ENCODE assay signal across 33 cellular contexts in genomic region chr1:222716393-222716792, GRCh38. TPM values are rescaled to one million over a fixed set of nuclear protein-coding genes. Genes with fewer than 3 reads are reported as not detected.
"Had no signal": no experiment of that assay in that cellular context is flagged by ENCODE, and none has a peak within 500 bp of the region (broad histone marks: within the 10 kb centered on the region; RNA-seq: fewer than 3 reads in every experiment).

No MANE protein-coding gene starts in this region.

- H3K4me1 ChIP-seq: parathyroid adenoma had no signal

- ATAC-seq: activated CD4-positive, CD25-positive, alpha-beta regulatory T cell treated with anti-CD3 and anti-CD28 coated beads, Interleukin-2, amount 50 U/mL, for 24 hours; gastrocnemius medialis; left ventricle myocardium superior; right cardiac atrium; upper lobe of right lung had no signal

- H3K27ac Mint-ChIP-seq: activated CD4-positive, alpha-beta memory T cell treated with anti-CD3 and anti-CD28 coated beads, Interleukin-2, amount 10 ng/mL, durations not matched to agents 7 days and 5 days; activated CD4-positive, alpha-beta T cell treated with anti-CD3 and anti-CD28 coated beads, Interleukin-2, amount 10 ng/mL, durations not matched to agents 24 days and 14 days; activated naive CD8-positive, alpha-beta T cell treated with anti-CD3 and anti-CD28 coated beads, Interleukin-2, amount 10 ng/mL, durations not matched to agents 7 days and 5 days; activated T-cell treated with anti-CD3 and anti-CD28 coated beads, Interleukin-2, amount 50 U/mL, for 24 hours; activated T-helper 2 cell treated with anti-CD3 and anti-CD28 coated beads, Interferon-gamma antibody, Interleukin-2, Interleukin-4, amounts not matched to agents 10 μg/mL and 5 μg/mL and 100 μg/mL, durations not matched to agents 14 hours and 24 hours and 36 hours; brain; stimulated activated naive CD8-positive, alpha-beta T cell treated with anti-CD3 and anti-CD28 coated beads, Interleukin-15, Interleukin-2, amounts not matched to agents 100 ng/mL and 50 ng/mL, for 24 hours had no signal

- H3K27ac ChIP-seq: ascending aorta, cardiac muscle cell, coronary artery, dorsolateral prefrontal cortex, gastrocnemius medialis, parathyroid adenoma, thyroid gland, upper lobe of right lung, WERI-Rb-1 had no signal

- H3K9ac ChIP-seq: parathyroid adenoma had no signal

- H3K9me3 Mint-ChIP-seq: activated CD4-positive, alpha-beta memory T cell treated with anti-CD3 and anti-CD28 coated beads, Interleukin-2, amount 10 ng/mL, durations not matched to agents 7 days and 5 days; activated CD4-positive, alpha-beta T cell treated with anti-CD3 and anti-CD28 coated beads, Interleukin-2, amount 10 ng/mL, durations not matched to agents 24 days and 14 days; activated naive CD8-positive, alpha-beta T cell treated with anti-CD3 and anti-CD28 coated beads, Interleukin-2, amount 10 ng/mL, durations not matched to agents 7 days and 5 days; activated T-cell treated with anti-CD3 and anti-CD28 coated beads, Interleukin-2, amount 50 U/mL, for 24 hours; activated T-helper 2 cell treated with anti-CD3 and anti-CD28 coated beads, Interferon-gamma antibody, Interleukin-2, Interleukin-4, amounts not matched to agents 10 μg/mL and 5 μg/mL and 100 μg/mL, durations not matched to agents 14 hours and 24 hours and 36 hours; neural crest cell; stimulated activated naive CD8-positive, alpha-beta T cell treated with anti-CD3 and anti-CD28 coated beads, Interleukin-15, Interleukin-2, amounts not matched to agents 100 ng/mL and 50 ng/mL, for 24 hours had no signal

- H3K9me3 ChIP-seq: ascending aorta, gastrocnemius medialis, thyroid gland, upper lobe of right lung had no signal

- FAIRE-seq: TTC549 had no signal

- H3K4me3 Mint-ChIP-seq: activated CD4-positive, alpha-beta memory T cell treated with anti-CD3 and anti-CD28 coated beads, Interleukin-2, amount 10 ng/mL, durations not matched to agents 7 days and 5 days; activated CD4-positive, alpha-beta T cell treated with anti-CD3 and anti-CD28 coated beads, Interleukin-2, amount 10 ng/mL, durations not matched to agents 24 days and 14 days; activated naive CD8-positive, alpha-beta T cell treated with anti-CD3 and anti-CD28 coated beads, Interleukin-2, amount 10 ng/mL, durations not matched to agents 7 days and 5 days; activated T-cell treated with anti-CD3 and anti-CD28 coated beads, Interleukin-2, amount 50 U/mL, for 24 hours; stimulated activated naive CD8-positive, alpha-beta T cell treated with anti-CD3 and anti-CD28 coated beads, Interleukin-15, Interleukin-2, amounts not matched to agents 100 ng/mL and 50 ng/mL, for 24 hours had no signal

- H3K4me3 ChIP-seq: ascending aorta, cardiac muscle cell, coronary artery, dorsolateral prefrontal cortex, gastrocnemius medialis, thyroid gland, upper lobe of right lung had no signal

- H3K27me3 Mint-ChIP-seq: activated CD4-positive, alpha-beta memory T cell treated with anti-CD3 and anti-CD28 coated beads, Interleukin-2, amount 10 ng/mL, durations not matched to agents 7 days and 5 days; activated CD4-positive, alpha-beta T cell treated with anti-CD3 and anti-CD28 coated beads, Interleukin-2, amount 10 ng/mL, durations not matched to agents 24 days and 14 days; activated naive CD8-positive, alpha-beta T cell treated with anti-CD3 and anti-CD28 coated beads, Interleukin-2, amount 10 ng/mL, durations not matched to agents 7 days and 5 days; activated T-cell treated with anti-CD3 and anti-CD28 coated beads, Interleukin-2, amount 50 U/mL, for 24 hours; stimulated activated naive CD8-positive, alpha-beta T cell treated with anti-CD3 and anti-CD28 coated beads, Interleukin-15, Interleukin-2, amounts not matched to agents 100 ng/mL and 50 ng/mL, for 24 hours had no signal

- H3K79me2 ChIP-seq: parathyroid adenoma had no signal

- DNase-seq: activated CD4-positive, alpha-beta memory T cell treated with anti-CD3 and anti-CD28 coated beads, Interleukin-2, amount 10 ng/mL, durations not matched to agents 7 days and 5 days; activated CD4-positive, alpha-beta T cell treated with anti-CD3 and anti-CD28 coated beads, Interleukin-2, amount 10 ng/mL, durations not matched to agents 24 days and 14 days; activated CD8-positive, alpha-beta memory T cell treated with anti-CD3 and anti-CD28 coated beads, Interleukin-2, amount 50 U/mL, for 48 hours; activated naive CD4-positive, alpha-beta T cell treated with Interleukin-2 at 50 U/mL for 16 hours; activated naive CD8-positive, alpha-beta T cell treated with anti-CD3 and anti-CD28 coated beads, Interleukin-2, amount 10 ng/mL, durations not matched to agents 7 days and 5 days; activated T-cell treated with anti-CD3 and anti-CD28 coated beads, Interleukin-2, amount 50 U/mL, for 24 hours; dorsolateral prefrontal cortex; effector memory CD4-positive, alpha-beta T cell; erythroblast; gastrocnemius medialis; glutamatergic neuron; islet precursor cell; left ventricle myocardium superior; occipital lobe; right cardiac atrium; stimulated activated CD4-positive, alpha-beta T cell treated with anti-CD3 and anti-CD28 coated beads, Interleukin-2, amount 100 ng/mL, for 48 hours; T-helper 9 cell; thyroid gland; upper lobe of right lung; WERI-Rb-1 had no signal

- H3K36me3 ChIP-seq: WERI-Rb-1 had no signal

- H2AFZ ChIP-seq: parathyroid adenoma had no signal

- H3K27me3 ChIP-seq: ascending aorta, cardiac muscle cell, dorsolateral prefrontal cortex, gastrocnemius medialis, thyroid gland, upper lobe of right lung had no signal

RNA-seq across cellular contexts. Expression of gene FAM177B, which starts 20.6 kb away (rescaled TPM):
- total RNA-seq: activated CD4-positive, alpha-beta memory T cell treated with anti-CD3 and anti-CD28 coated beads, Interleukin-2, amount 10 ng/mL, durations not matched to agents 7 days and 5 days; activated CD4-positive, alpha-beta T cell treated with anti-CD3 and anti-CD28 coated beads, Interleukin-2, amount 10 ng/mL, durations not matched to agents 24 days and 14 days; activated naive CD8-positive, alpha-beta T cell treated with anti-CD3 and anti-CD28 coated beads, Interleukin-2, amount 10 ng/mL, durations not matched to agents 7 days and 5 days; activated T-helper 2 cell treated with anti-CD3 and anti-CD28 coated beads, Interferon-gamma antibody, Interleukin-2, Interleukin-4, amounts not matched to agents 10 μg/mL and 5 μg/mL and 100 μg/mL, durations not matched to agents 14 hours and 24 hours and 36 hours; ascending aorta; cardiac muscle cell; left ventricle myocardium superior; lung microvascular endothelial cell; occipital lobe; pulmonary artery endothelial cell; T-helper 1 cell treated with Interleukin-12 subunit alpha and Interleukin-12 subunit beta and Interleukin-4 antibody, amounts not matched to agents 30 ng/mL and 1 ng/mL, for 36 hours had no signal
- polyA plus RNA-seq: cardiac muscle cell had no signal
